25 cellular contexts compared by ENCODE assay signal in the genomic region with DNA sequence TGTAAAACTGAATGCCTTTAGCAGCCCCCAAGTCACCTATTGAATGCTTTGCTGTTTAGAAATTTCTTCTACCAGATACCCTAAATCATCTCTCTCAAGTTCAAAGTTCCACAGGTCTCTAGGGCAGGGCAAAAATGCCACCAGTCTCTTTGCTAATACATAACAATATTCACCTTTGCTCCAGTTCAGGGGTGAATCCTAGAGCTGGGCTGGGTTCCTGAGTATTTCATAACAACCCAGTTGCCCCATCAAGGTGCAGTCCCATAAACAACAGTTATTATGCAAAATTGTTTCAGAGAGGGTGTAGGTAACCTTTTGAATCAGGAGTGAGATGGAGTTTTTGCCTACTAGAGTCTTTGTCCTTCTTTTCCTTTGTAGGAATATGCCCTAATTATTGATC.
"Had no signal": no experiment of that assay in that cellular context is flagged by ENCODE, and none has a peak within 500 bp of the region (broad histone marks: within the 10 kb centered on the region; RNA-seq: fewer than 3 reads in every experiment).

No MANE protein-coding gene starts in this region.

- DNase-seq: activated CD4-positive, CD25-positive, alpha-beta regulatory T cell; activated CD8-positive, alpha-beta memory T cell treated with anti-CD3 and anti-CD28 coated beads, Interleukin-2, amount 50 U/mL, for 4 hours; activated CD8-positive, alpha-beta T cell treated with anti-CD3 and anti-CD28 coated beads for 36 hours; activated naive CD4-positive, alpha-beta T cell treated with anti-CD3 and anti-CD28 coated beads, Interleukin-2, amount 50 U/mL, for 16 hours; activated naive CD8-positive, alpha-beta T cell treated with anti-CD3 and anti-CD28 coated beads, Interleukin-2, amount 10 ng/mL, durations not matched to agents 7 days and 5 days; adrenal gland; aorta; MM.1S; NCI-H1105; NCI-H1436; NCI-H1694 treated with DMSO at 0.1 percent for 48 hours; NCI-H2029 treated with DMSO at 0.1 percent for 48 hours; NCI-H345; NCI-H510A; NCI-H526 treated with DMSO at 0.1 percent for 48 hours; NK-92 treated with Interleukin-12 subunit alpha and Interleukin-12 subunit beta, amount 100 ng/mL, for 24 hours; OCI-M1; RPMI8226; T-cell; T-helper 2 cell had no signal

- H3K27me3 Mint-ChIP-seq: activated CD8-positive, alpha-beta T cell treated with anti-CD3 and anti-CD28 coated beads for 36 hours; activated naive CD8-positive, alpha-beta T cell treated with anti-CD3 and anti-CD28 coated beads, Interleukin-2, amount 10 ng/mL, durations not matched to agents 7 days and 5 days; T-cell had no signal

- H3K4me3 Mint-ChIP-seq: activated CD8-positive, alpha-beta T cell treated with anti-CD3 and anti-CD28 coated beads for 36 hours; activated naive CD8-positive, alpha-beta T cell treated with anti-CD3 and anti-CD28 coated beads, Interleukin-2, amount 10 ng/mL, durations not matched to agents 7 days and 5 days; T-cell had no signal

- H3K36me3 ChIP-seq: adrenal gland, breast epithelium had no signal

- H3K9me3 ChIP-seq: adrenal gland, breast epithelium had no signal

- H3K27me3 ChIP-seq: adrenal gland, breast epithelium had no signal

- H3K4me3 ChIP-seq: adrenal gland, breast epithelium, SK-N-MC had no signal

- H3K27ac Mint-ChIP-seq: activated CD8-positive, alpha-beta T cell treated with anti-CD3 and anti-CD28 coated beads for 36 hours; activated naive CD8-positive, alpha-beta T cell treated with anti-CD3 and anti-CD28 coated beads, Interleukin-2, amount 10 ng/mL, durations not matched to agents 7 days and 5 days; T-cell had no signal

- H3K4me1 ChIP-seq: adrenal gland, breast epithelium had no signal

- H3K27ac ChIP-seq: adrenal gland, breast epithelium, SK-N-MC, VCaP had no signal

- H3K4me1 Mint-ChIP-seq: activated naive CD8-positive, alpha-beta T cell treated with anti-CD3 and anti-CD28 coated beads, Interleukin-2, amount 10 ng/mL, durations not matched to agents 7 days and 5 days; T-cell had no signal

- ATAC-seq: activated CD8-positive, alpha-beta T cell treated with anti-CD3 and anti-CD28 coated beads for 36 hours; Panc1; Right ventricle myocardium inferior; T-cell had no signal
